ENCODE assay signal across 19 cellular contexts in the genomic region with DNA sequence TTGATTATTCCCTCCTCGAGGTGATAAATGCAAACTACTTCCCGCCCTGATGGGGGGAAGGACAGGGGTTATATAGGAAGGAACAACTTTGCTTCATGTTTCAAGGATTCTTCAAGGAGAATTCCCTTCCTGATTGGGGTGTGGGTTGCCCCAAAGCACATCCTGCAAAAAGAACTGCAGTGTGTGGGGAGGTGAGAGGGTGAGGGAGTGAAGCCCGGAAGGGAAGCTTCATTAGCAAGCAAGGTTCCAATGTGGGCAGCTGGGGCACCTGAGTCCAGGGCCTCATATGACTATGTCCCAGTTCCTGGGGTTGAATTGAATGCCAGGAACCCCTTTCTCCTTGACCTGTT.
A peak's percentile ranks its signal among the peaks of the same experiment; 100 is the strongest.
DNase-seq lines count a peak whose midpoint lies in the region; ATAC-seq, FAIRE-seq and TF ChIP-seq lines count a peak whose summit lies in the region.
"Had no signal": no experiment of that assay in that cellular context is flagged by ENCODE, and none has a peak within 500 bp of the region (broad histone marks: within the 10 kb centered on the region; RNA-seq: fewer than 3 reads in every experiment).

No MANE protein-coding gene starts in this region.

- no peak for FAIRE-seq in bronchial epithelial cell (lab: Jason Lieb, UNC)
- FAIRE-seq: TTC549 had no signal

- no peak for TF ChIP-seq CTCF in PC-3 (conservative IDR thresholded peaks at IDR 0.05; ENCODE audit: low read depth, low read length)
- no peak for TF ChIP-seq CTCF in bronchial epithelial cell (IDR thresholded peaks at IDR 0.05; ENCODE audit: insufficient read depth, low read length, severe bottlenecking)
- no peak for TF ChIP-seq CTCF in tibial nerve (IDR thresholded peaks at IDR 0.05)

- peak overlapping the region; percentile 28 to 85 (median 75); a peak in 21 of 22 replicates for H3K4me2 ChIP-seq in BLaER1 treated with 17β-estradiol and CSF1 and Interleukin-3, amounts not matched to agents 10 nM and 100 nM
- H3K4me2 ChIP-seq in PC-3 (ENCODE audit: low read length) (peak overlapping the region; percentile 72), neuronal stem cell (ENCODE audit: insufficient read depth, low read length, poor library complexity, severe bottlenecking) (no peak overlapping the region)

- H3K14ac ChIP-seq in neuronal stem cell (ENCODE audit: low read length) = no peak overlapping the region

- H3K9ac ChIP-seq in BLaER1 treated with 17β-estradiol and CSF1 and Interleukin-3, amounts not matched to agents 10 nM and 100 nM = no peak overlapping the region
- H3K9ac ChIP-seq in PC-3 (ENCODE audit: low read length) (peak overlapping the region; percentile 79), neuronal stem cell (ENCODE audit: low read depth, low read length, poor library complexity) (no peak overlapping the region)

- peaks cover 17 to 46% (median 34%) of the 10 kb centered on the region in 10 experiments for H3K4me1 ChIP-seq in BLaER1 treated with 17β-estradiol and CSF1 and Interleukin-3, amounts not matched to agents 10 nM and 100 nM
- peaks cover 54% of the 10 kb centered on the region for H3K4me1 ChIP-seq in PC-3 (ENCODE audit: insufficient read depth, low read length)
- H3K4me1 ChIP-seq in neuronal stem cell (ENCODE audit: control insufficient read depth in 2 of 2, insufficient read depth in 1 of 2, low read depth in 1 of 2, low read length in 2 of 2) = peaks cover 23% of the 10 kb centered on the region in 2 donors
- H3K4me1 ChIP-seq in tibial nerve = peaks cover 0 to 14% (median 0%) of the 10 kb centered on the region in 4 donors
- H3K4me1 ChIP-seq: right atrium auricular region had no signal

- no peaks in the 10 kb centered on the region for H3K27me3 ChIP-seq in BLaER1 treated with 17β-estradiol and CSF1 and Interleukin-3, amounts not matched to agents 10 nM and 100 nM
- H3K27me3 ChIP-seq in PC-3 (ENCODE audit: low read length) (no peaks in the 10 kb centered on the region), bronchial epithelial cell (ENCODE audit: control insufficient read depth, insufficient read depth, low read length) (no peaks in the 10 kb centered on the region), neuronal stem cell (ENCODE audit: control insufficient read depth in 3 of 3, insufficient read depth in 3 of 3, low read depth in 1 of 3, low read length in 3 of 3) (no peaks in the 10 kb centered on the region), tibial nerve (no peaks in the 10 kb centered on the region)
- H3K27me3 ChIP-seq: right atrium auricular region had no signal

- H4K20me1 ChIP-seq in BLaER1 treated with 17β-estradiol and CSF1 and Interleukin-3, amounts not matched to agents 10 nM and 100 nM = no peaks in the 10 kb centered on the region
- H4K20me1 ChIP-seq in PC-3 (ENCODE audit: low read length) = no peaks in the 10 kb centered on the region

- TSS peak; percentile 60 for BruUV-seq in PC-3 (replicated peaks; lab: Mats Ljungman, UMichigan)

- intact Hi-C loops in PC-3 (cut with micrococcal nuclease) = loop anchor here (5.0 kb wide), 1 partner anchor 53 kb away; no protein-coding TSS in a partner anchor

- H3K4ac ChIP-seq in neuronal stem cell (ENCODE audit: low read length) = no peak overlapping the region

- H3K36me3 ChIP-seq in BLaER1 treated with 17β-estradiol and CSF1 and Interleukin-3, amounts not matched to agents 10 nM and 100 nM = no peaks in the 10 kb centered on the region
- H3K36me3 ChIP-seq in PC-3 (ENCODE audit: low read depth, low read length) (no peaks in the 10 kb centered on the region), bronchial epithelial cell (ENCODE audit: control insufficient read depth, insufficient read depth, low read length) (no peaks in the 10 kb centered on the region), neuronal stem cell (replicated peaks in 1 of 2; ENCODE audit: control insufficient read depth in 2 of 2, insufficient read depth in 2 of 2, low read length in 2 of 2) (no peaks in the 10 kb centered on the region), tibial nerve (no peaks in the 10 kb centered on the region)
- H3K36me3 ChIP-seq: right atrium auricular region had no signal

- ATAC-seq in PC-3 = peak; percentile 7; the same call in 1 of the 2 replicates
- ATAC-seq in HG03159 (IDR thresholded peaks at IDR 0.05; ENCODE audit: unreplicated experiment) = no peak
- ATAC-seq: natural killer cell treated with Interleukin-12 subunit alpha and Interleukin-12 subunit beta and Interleukin-15 and Interleukin-18, amount 100 ng/mL, for 72 hours had no signal

- H3K9me3 ChIP-seq in BLaER1 treated with 17β-estradiol and CSF1 and Interleukin-3, amounts not matched to agents 10 nM and 100 nM (replicated peaks in 1 of 11) = no peaks in the 10 kb centered on the region
- H3K9me3 ChIP-seq in PC-3 (ENCODE audit: low read length) = no peaks in the 10 kb centered on the region
- H3K9me3 ChIP-seq in neuronal stem cell (replicated peaks in 1 of 2; ENCODE audit: control insufficient read depth in 2 of 2, insufficient read depth in 1 of 2, low read depth in 1 of 2, low read length in 2 of 2) = no peaks in the 10 kb centered on the region
- H3K9me3 ChIP-seq in tibial nerve = no peaks in the 10 kb centered on the region
- H3K9me3 ChIP-seq: right atrium auricular region had no signal

- DNase-seq in PC-3 (peak; percentile 23), bronchial epithelial cell (ENCODE audit: low read depth) (peak; percentile 38), neuronal stem cell (ENCODE audit: low spot score) (no peak), tibial nerve (ENCODE audit: low spot score in 2 of 2) (no peak), retina (no peak)
- no peak for DNase-seq in activated naive CD4-positive, alpha-beta T cell treated with Interleukin-2 at 50 U/mL for 16 hours
- DNase-seq: activated CD4-positive, alpha-beta T cell treated with anti-CD3 and anti-CD28 coated beads, Interleukin-2, amount 50 U/mL, for 1 hour; cortex of kidney; erythroblast; KG1; NCI-H1092 treated with DMSO at 0.1 percent for 48 hours; stimulated activated CD4-positive, alpha-beta T cell treated with anti-CD3 and anti-CD28 coated beads, Interleukin-1b, Interleukin-23, amount 100 ng/mL, for 48 hours had no signal

- H3K79me1 ChIP-seq in neuronal stem cell (ENCODE audit: low read depth, low read length) = no peaks in the 10 kb centered on the region

- TF ChIP-seq POLR2A in tibial nerve (IDR thresholded peaks at IDR 0.05) = no peak

- H3K4me3 ChIP-seq in BLaER1 treated with 17β-estradiol and CSF1 and Interleukin-3, amounts not matched to agents 10 nM and 100 nM = no peak overlapping the region
- H3K4me3 ChIP-seq in PC-3 (ENCODE audit: low read length) (0 out of 2 replicates have a peak overlapping the region, but pooled peaks have one; percentile 18), bronchial epithelial cell (ENCODE audit: low read depth, low read length) (no peak overlapping the region), neuronal stem cell (ENCODE audit: low read length in 2 of 2) (no peak overlapping the region), tibial nerve (no peak overlapping the region)
- H3K4me3 ChIP-seq: lung, right atrium auricular region had no signal

- POLR2A ChIA-PET in PC-3 (lab: Charles Lee; ENCODE audit: unreplicated experiment) = no interaction called here

- peaks cover 5% of the 10 kb centered on the region for H3F3A ChIP-seq in PC-3 (ENCODE audit: low read length, unreplicated experiment)

- no peak overlapping the region for H2BK5ac ChIP-seq in neuronal stem cell (ENCODE audit: low read length)

- H4K91ac ChIP-seq in neuronal stem cell (ENCODE audit: low read depth, low read length, poor library complexity) = no peak overlapping the region

- H2AK5ac ChIP-seq in neuronal stem cell (ENCODE audit: low read depth, low read length) = peak overlapping the region; percentile 48

- no peaks in the 10 kb centered on the region for H3K9me2 ChIP-seq in PC-3 (replicated peaks; ENCODE audit: low read length)

- H2BK120ac ChIP-seq in neuronal stem cell (ENCODE audit: low read depth, low read length) = no peak overlapping the region

- H2AFZ ChIP-seq in PC-3 (ENCODE audit: low read length) (0 out of 2 replicates have a peak overlapping the region, but pooled peaks have one; percentile 15), neuronal stem cell (ENCODE audit: low read length) (no peak overlapping the region)

- no peak for TF ChIP-seq EP300 in tibial nerve (IDR thresholded peaks at IDR 0.05)

- no peak overlapping the region for H3K23ac ChIP-seq in neuronal stem cell (ENCODE audit: low read depth, low read length, poor library complexity)

- H4K8ac ChIP-seq in neuronal stem cell (ENCODE audit: low read depth, low read length) = no peak overlapping the region

- CTCF ChIA-PET in PC-3 (lab: Charles Lee) = no interaction called here

- no CpG with 5 or more reads among the region's 3 CpGs for WGBS in neuronal stem cell (ENCODE audit: extremely low coverage in 2 of 2, insufficient read length in 2 of 2, insufficient replicate concordance in 1 of 2), 2 donors
- 57 to 69% methylated on average over 3 of the region's 3 CpGs for WGBS in tibial nerve, 2 donors

- no peak overlapping the region for H2BK15ac ChIP-seq in neuronal stem cell (ENCODE audit: low read length)

- H2BK12ac ChIP-seq in neuronal stem cell (ENCODE audit: low read length) = peak overlapping the region; percentile 26

- peaks cover 28% of the 10 kb centered on the region for H3K79me2 ChIP-seq in PC-3 (ENCODE audit: low read length)

- H3K27ac ChIP-seq in BLaER1 treated with 17β-estradiol and CSF1 and Interleukin-3, amounts not matched to agents 10 nM and 100 nM = no peak overlapping the region
- H3K27ac ChIP-seq in PC-3 (ENCODE audit: low read length) (peak overlapping the region; percentile 99), neuronal stem cell (replicated peaks; ENCODE audit: low read length) (no peak overlapping the region), tibial nerve (no peak overlapping the region)
- H3K27ac ChIP-seq: HL-60, right atrium auricular region had no signal

- peak overlapping the region; percentile 60 for H3K18ac ChIP-seq in neuronal stem cell (ENCODE audit: low read length)

Comparison
In these comparisons a context has a peak if more than half of its experiments do, and no peak if none do; other contexts are left out.
1. DNase-seq: peak in PC-3 (single experiment) and bronchial epithelial cell (single experiment); none in neuronal stem cell (single experiment), tibial nerve (0 of 2), retina (single experiment) and activated naive CD4-positive, alpha-beta T cell treated with Interleukin-2 at 50 U/mL for 16 hours (single experiment).